In genomic region chr5:119279093-119279492, GRCh38 we compare ENCODE assay signal across 21 cellular contexts.
DNase-seq lines count a peak whose midpoint lies in the region; ATAC-seq and TF ChIP-seq lines count a peak whose summit lies in the region.
"Had no signal": no experiment of that assay in that cellular context is flagged by ENCODE, and none has a peak within 500 bp of the region (broad histone marks: within the 10 kb centered on the region; RNA-seq: fewer than 3 reads in every experiment).

No MANE protein-coding gene starts in this region.

- peaks cover 100% of the 10 kb centered on the region for H3K79me2 ChIP-seq in DND-41 (ENCODE audit: insufficient read depth, low read length)

- H3K27ac Mint-ChIP-seq in T-helper 1 cell treated with Interleukin-12 subunit alpha and Interleukin-12 subunit beta and Interleukin-4 antibody, amounts not matched to agents 30 μg/mL and 1 μg/mL, for 36 hours: peak overlapping the region; percentile 93
- peak overlapping the region; percentile 96 for H3K27ac Mint-ChIP-seq in activated T-helper 17 cell treated with anti-CD3 and anti-CD28 coated beads, Interleukin-2, amount 50 U/mL, for 72 hours
- peak overlapping the region; percentile 93 to 100 (median 95) for H3K27ac Mint-ChIP-seq in naive thymus-derived CD8-positive, alpha-beta T cell
- H3K27ac Mint-ChIP-seq: GM23338 had no signal

- ATAC-seq in DND-41 (ENCODE audit: insufficient read depth, low read depth) (no peak), HG03175 (IDR thresholded peaks at IDR 0.05; ENCODE audit: unreplicated experiment) (no peak), HG02623 (IDR thresholded peaks at IDR 0.05; ENCODE audit: unreplicated experiment) (no peak)
- ATAC-seq in activated T-helper 17 cell treated with anti-CD3 and anti-CD28 coated beads, Interleukin-2, amount 50 U/mL, for 72 hours (replicated peaks): no peak
- ATAC-seq in naive thymus-derived CD8-positive, alpha-beta T cell: no peak
- ATAC-seq: body of pancreas, GM23338, left lobe of liver had no signal

- no peak overlapping the region; the same call in 1 of the 2 replicates for H3K4me2 ChIP-seq in DND-41 (ENCODE audit: insufficient read depth, low read length)
- H3K4me2 ChIP-seq: GM23338 had no signal

- H3K9me3 ChIP-seq in DND-41 (ENCODE audit: insufficient read depth, low read length, severe bottlenecking): no peaks in the 10 kb centered on the region
- H3K9me3 ChIP-seq: body of pancreas, right atrium auricular region had no signal

- H3K4me3 ChIP-seq in DND-41 (ENCODE audit: low read depth in 1 of 2, low read length in 2 of 2): no peak overlapping the region
- H3K4me3 ChIP-seq: body of pancreas, GM23338, right atrium auricular region had no signal

- H3K9ac ChIP-seq in DND-41 (ENCODE audit: low read depth, low read length): no peak overlapping the region

- peaks cover 100% of the 10 kb centered on the region for H3K4me1 ChIP-seq in DND-41 (ENCODE audit: insufficient read depth, low read length)

- no peaks in the 10 kb centered on the region for H3K27me3 Mint-ChIP-seq in T-helper 1 cell treated with Interleukin-12 subunit alpha and Interleukin-12 subunit beta and Interleukin-4 antibody, amounts not matched to agents 30 μg/mL and 1 μg/mL, for 36 hours (ENCODE audit: low read depth)
- H3K27me3 Mint-ChIP-seq in activated T-helper 17 cell treated with anti-CD3 and anti-CD28 coated beads, Interleukin-2, amount 50 U/mL, for 72 hours: no peaks in the 10 kb centered on the region
- peaks cover 0 to 2% (median 0%) of the 10 kb centered on the region in 5 donors for H3K27me3 Mint-ChIP-seq in naive thymus-derived CD8-positive, alpha-beta T cell

- H3K36me3 ChIP-seq in DND-41 (ENCODE audit: insufficient read depth, low read length): peaks cover 58% of the 10 kb centered on the region
- H3K36me3 ChIP-seq: right atrium auricular region had no signal

- H3K36me3 Mint-ChIP-seq in T-helper 1 cell treated with Interleukin-12 subunit alpha and Interleukin-12 subunit beta and Interleukin-4 antibody, amounts not matched to agents 30 μg/mL and 1 μg/mL, for 36 hours (ENCODE audit: low read depth): peaks cover 42% of the 10 kb centered on the region
- peaks cover 99% of the 10 kb centered on the region for H3K36me3 Mint-ChIP-seq in activated T-helper 17 cell treated with anti-CD3 and anti-CD28 coated beads, Interleukin-2, amount 50 U/mL, for 72 hours (ENCODE audit: low read depth)
- peaks cover 0 to 32% (median 11%) of the 10 kb centered on the region in 3 donors for H3K36me3 Mint-ChIP-seq in naive thymus-derived CD8-positive, alpha-beta T cell

- no peak for TF ChIP-seq CTCF in DND-41 (IDR thresholded peaks at IDR 0.05; ENCODE audit: borderline replicate concordance, extremely low read depth, low read length, poor library complexity, severe bottlenecking)

- no peaks in the 10 kb centered on the region for H3K27me3 ChIP-seq in DND-41 (ENCODE audit: insufficient read depth, low read length, poor library complexity)
- H3K27me3 ChIP-seq: body of pancreas, right atrium auricular region had no signal

- POLR2A ChIA-PET in naive thymus-derived CD8-positive, alpha-beta T cell (lab: Charles Lee): interaction anchor here (0.8 to 3.8 kb wide), 5 partner anchors 9 to 60 kb away, joined by 4 to 40 read pairs (median 4); no protein-coding TSS in a partner anchor

- H3K4me1 Mint-ChIP-seq in T-helper 1 cell treated with Interleukin-12 subunit alpha and Interleukin-12 subunit beta and Interleukin-4 antibody, amounts not matched to agents 30 μg/mL and 1 μg/mL, for 36 hours (ENCODE audit: low read depth): peaks cover 88% of the 10 kb centered on the region
- peaks cover 72% of the 10 kb centered on the region for H3K4me1 Mint-ChIP-seq in activated T-helper 17 cell treated with anti-CD3 and anti-CD28 coated beads, Interleukin-2, amount 50 U/mL, for 72 hours
- peaks cover 47 to 99% (median 97%) of the 10 kb centered on the region in 4 donors for H3K4me1 Mint-ChIP-seq in naive thymus-derived CD8-positive, alpha-beta T cell

- 0 out of 2 replicates have a peak, but pooled peaks cover 10% of the 10 kb centered on the region for H4K20me1 ChIP-seq in DND-41 (ENCODE audit: insufficient read depth, low read length)

- DNase-seq in T-helper 1 cell (no peak), DND-41 (no peak), GM19238 (ENCODE audit: insufficient read length, low spot score) (no peak)
- DNase-seq in naive thymus-derived CD8-positive, alpha-beta T cell: no peak
- DNase-seq: body of pancreas; GDM1; Kasumi-1; NCI-H1105; NCI-H524 treated with DMSO at 0.1 percent for 48 hours; occipital lobe; stimulated activated CD4-positive, alpha-beta T cell treated with anti-CD3 and anti-CD28 coated beads, Interleukin-15, amount 100 ng/mL, for 24 hours; SW 1271; trophoblast cell had no signal

- H3K4me3 Mint-ChIP-seq in T-helper 1 cell treated with Interleukin-12 subunit alpha and Interleukin-12 subunit beta and Interleukin-4 antibody, amounts not matched to agents 30 μg/mL and 1 μg/mL, for 36 hours: no peak overlapping the region
- peak overlapping the region; percentile 89 for H3K4me3 Mint-ChIP-seq in activated T-helper 17 cell treated with anti-CD3 and anti-CD28 coated beads, Interleukin-2, amount 50 U/mL, for 72 hours
- H3K4me3 Mint-ChIP-seq in naive thymus-derived CD8-positive, alpha-beta T cell: peak overlapping the region; percentile 69 to 100 (median 81)
- H3K4me3 Mint-ChIP-seq: GM23338 had no signal

- H3K9me3 Mint-ChIP-seq in T-helper 1 cell treated with Interleukin-12 subunit alpha and Interleukin-12 subunit beta and Interleukin-4 antibody, amounts not matched to agents 30 μg/mL and 1 μg/mL, for 36 hours: no peaks in the 10 kb centered on the region
- no peaks in the 10 kb centered on the region for H3K9me3 Mint-ChIP-seq in activated T-helper 17 cell treated with anti-CD3 and anti-CD28 coated beads, Interleukin-2, amount 50 U/mL, for 72 hours
- H3K9me3 Mint-ChIP-seq in naive thymus-derived CD8-positive, alpha-beta T cell: peaks cover 0 to 5% (median 0%) of the 10 kb centered on the region in 9 donors
- H3K9me3 Mint-ChIP-seq: GM23338 had no signal

- H2AFZ ChIP-seq in DND-41 (ENCODE audit: low read depth, low read length): no peak overlapping the region
- H2AFZ ChIP-seq: GM23338 had no signal

- H3K27ac ChIP-seq in DND-41 (ENCODE audit: low read length): peak overlapping the region; percentile 46
- H3K27ac ChIP-seq: 22Rv1, body of pancreas, right atrium auricular region had no signal
